In genomic region chr1:179353546-179353945, GRCh38 we compare ENCODE assay signal across 16 cellular contexts. TPM values are rescaled to one million over a fixed set of nuclear protein-coding genes. Genes with fewer than 3 reads are reported as not detected.
DNase-seq lines count a peak whose midpoint lies in the region; ATAC-seq and TF ChIP-seq lines count a peak whose summit lies in the region.
"Had no signal": no experiment of that assay in that cellular context is flagged by ENCODE, and none has a peak within 500 bp of the region (broad histone marks: within the 10 kb centered on the region; RNA-seq: fewer than 3 reads in every experiment).

No MANE protein-coding gene starts in this region.

- H2AFZ ChIP-seq in PC-9: no peak overlapping the region

- DNase-seq in AG04449 (ENCODE audit: low read depth, low spot score) (peak; percentile 23), RPMI7951 (ENCODE audit: low read depth) (peak; percentile 14), fibroblast of peridontal ligament (ENCODE audit: extremely low read depth) (peak; percentile 91), mesothelial cell of epicardium (ENCODE audit: low spot score in 2 of 2, unreplicated experiment in 2 of 2) (no peak), spleen (no peak), PC-9 (no peak)
- no peak for DNase-seq in activated naive CD4-positive, alpha-beta T cell treated with anti-CD3 and anti-CD28 coated beads, Interleukin-2, amount 50 U/mL, for 16 hours
- DNase-seq: ACHN; activated naive CD4-positive, alpha-beta T cell treated with anti-CD3 and anti-CD28 coated beads, Interleukin-2, amount 10 ng/mL, durations not matched to agents 7 days and 5 days; H9; NCI-H446 treated with DMSO at 0.1 percent for 48 hours; psoas muscle had no signal

- no peaks in the 10 kb centered on the region for H3K27me3 Mint-ChIP-seq in mesothelial cell of epicardium (ENCODE audit: low read depth)
- H3K27me3 Mint-ChIP-seq: activated naive CD4-positive, alpha-beta T cell treated with anti-CD3 and anti-CD28 coated beads, Interleukin-2, amount 10 ng/mL, durations not matched to agents 7 days and 5 days had no signal

- no TSS peak for BruUV-seq in PC-9 (replicated peaks; lab: Mats Ljungman, UMichigan)

- no peaks in the 10 kb centered on the region for H3K9me3 Mint-ChIP-seq in mesothelial cell of epicardium
- H3K9me3 Mint-ChIP-seq: activated naive CD4-positive, alpha-beta T cell treated with anti-CD3 and anti-CD28 coated beads, Interleukin-2, amount 10 ng/mL, durations not matched to agents 7 days and 5 days; H9 had no signal

- no peak overlapping the region for H3K4me2 ChIP-seq in PC-9

- POLR2A ChIA-PET in AG04449 (lab: Yijun Ruan, JAX): no interaction called here
- POLR2A ChIA-PET in PC-9 (lab: Charles Lee; ENCODE audit: unreplicated experiment): no interaction called here

- H3K4me3 Mint-ChIP-seq in mesothelial cell of epicardium: no peak overlapping the region
- H3K4me3 Mint-ChIP-seq: activated naive CD4-positive, alpha-beta T cell treated with anti-CD3 and anti-CD28 coated beads, Interleukin-2, amount 10 ng/mL, durations not matched to agents 7 days and 5 days; H9 had no signal

- no peak for ATAC-seq in HG03354 (IDR thresholded peaks at IDR 0.05; ENCODE audit: poor library complexity, severe bottlenecking, unreplicated experiment)

- no peaks in the 10 kb centered on the region for H3K9me2 ChIP-seq in PC-9 (ENCODE audit: insufficient read depth)

- 78 to 87% (median 81%) methylated on average over 5 of the region's 5 CpGs for WGBS in spleen, 5 donors

- H3K4me3 ChIP-seq in AG04449 (ENCODE audit: low read depth, low read length) (no peak overlapping the region), spleen (no peak overlapping the region), PC-9 (no peak overlapping the region)
- H3K4me3 ChIP-seq: psoas muscle, vagina had no signal

- intact Hi-C loops in spleen (cut with DNase I; ENCODE audit: low total_unique reads) (no loop called here), PC-9 (cut with micrococcal nuclease; ENCODE audit: unreplicated experiment) (loop anchor here (5.0 kb wide), 1 partner anchor 51 kb away; no protein-coding TSS in a partner anchor)

- H4K20me1 ChIP-seq in PC-9 (ENCODE audit: insufficient read depth): 0 out of 2 replicates have a peak, but pooled peaks cover 4% of the 10 kb centered on the region

- peaks cover 0 to 70% (median 27%) of the 10 kb centered on the region in 6 donors for H3K36me3 ChIP-seq in spleen
- peaks cover 9% of the 10 kb centered on the region for H3K36me3 ChIP-seq in PC-9 (ENCODE audit: low read depth)

- H3K27me3 ChIP-seq in spleen (replicated peaks in 1 of 7) (no peaks in the 10 kb centered on the region), PC-9 (ENCODE audit: insufficient read depth, low read depth) (no peaks in the 10 kb centered on the region)
- H3K27me3 ChIP-seq: vagina had no signal

- H3K9me3 ChIP-seq in spleen (no peaks in the 10 kb centered on the region), PC-9 (ENCODE audit: insufficient read depth, low read depth) (no peaks in the 10 kb centered on the region)
- H3K9me3 ChIP-seq: psoas muscle, vagina had no signal

- H3F3A ChIP-seq in PC-9 (ENCODE audit: insufficient read depth, low read depth): peaks cover 9% of the 10 kb centered on the region

- peak overlapping the region; percentile 52 for H3K27ac Mint-ChIP-seq in mesothelial cell of epicardium
- H3K27ac Mint-ChIP-seq: activated naive CD4-positive, alpha-beta T cell treated with anti-CD3 and anti-CD28 coated beads, Interleukin-2, amount 10 ng/mL, durations not matched to agents 7 days and 5 days had no signal

- CTCF ChIA-PET in AG04449 (lab: Yijun Ruan, JAX): interaction anchor here (2.6 to 2.7 kb wide), 2 partner anchors 17 to 102 kb away, joined by 11 to 12 read pairs; no protein-coding TSS in a partner anchor
- CTCF ChIA-PET in PC-9 (lab: Charles Lee): interaction anchor here (0.5 kb wide), 1 partner anchor 1348 kb away, joined by 3 read pairs; no protein-coding TSS in a partner anchor

- TF ChIP-seq CTCF in AG04449 (IDR thresholded peaks at IDR 0.05; ENCODE audit: insufficient read depth, low read length, missing control alignments): no peak
- no peak for TF ChIP-seq CTCF in mesothelial cell of epicardium (IDR thresholded peaks at IDR 0.05; ENCODE audit: unreplicated experiment)
- TF ChIP-seq CTCF in spleen (IDR thresholded peaks at IDR 0.05 in 8 of 11, conservative IDR thresholded peaks at IDR 0.05 in 3 of 11): no peak
- TF ChIP-seq CTCF in PC-9 (conservative IDR thresholded peaks at IDR 0.05): no peak

- H3K4me1 ChIP-seq in spleen: peaks cover 0 to 6% (median 0%) of the 10 kb centered on the region in 6 donors
- no peaks in the 10 kb centered on the region for H3K4me1 ChIP-seq in PC-9 (replicated peaks; ENCODE audit: insufficient read depth)
- H3K4me1 ChIP-seq: psoas muscle, vagina had no signal

- H3K36me3 Mint-ChIP-seq in mesothelial cell of epicardium: peaks cover 19% of the 10 kb centered on the region

- H3K79me2 ChIP-seq in PC-9 (ENCODE audit: low read depth): no peaks in the 10 kb centered on the region

- no peak for TF ChIP-seq POLR2A in spleen (IDR thresholded peaks at IDR 0.05)

- H3K27ac ChIP-seq in spleen (peak overlapping the region in 3 of 8 donors; percentile 1 to 30 (median 24)), PC-9 (no peak overlapping the region)
- H3K27ac ChIP-seq: psoas muscle, vagina had no signal

- peaks cover 5% of the 10 kb centered on the region for H3K4me1 Mint-ChIP-seq in mesothelial cell of epicardium
- H3K4me1 Mint-ChIP-seq: activated naive CD4-positive, alpha-beta T cell treated with anti-CD3 and anti-CD28 coated beads, Interleukin-2, amount 10 ng/mL, durations not matched to agents 7 days and 5 days; H9 had no signal

RNA-seq across cellular contexts. Expression of gene AXDND1, which starts 12.2 kb away (rescaled TPM):
- not detected in 2 replicates for total RNA-seq in RPMI7951 (2014; rRNA removed; shearing (Covaris generic))
- 0.29 to 1.4 TPM (median 0.97 TPM) in 3 replicates for total RNA-seq in mesothelial cell of epicardium
- under 1 TPM in 1 of 7 donors, not detected in 6; 0.66 TPM for total RNA-seq in spleen
- polyA plus RNA-seq in spleen: under 1 TPM; 0.19 to 0.23 (median 0.20) TPM
- total RNA-seq in PC-9 (2021): 1.8 and 3.4 TPM in 2 replicates
- total RNA-seq: endothelial cell of umbilical vein, G401, psoas muscle, vagina had no signal

RNA-seq across cellular contexts. Expression of gene SOAT1, which starts 59.9 kb away (rescaled TPM):
- 11.0 and 11.8 TPM in 2 replicates for total RNA-seq in RPMI7951 (2014; rRNA removed; shearing (Covaris generic))
- total RNA-seq in mesothelial cell of epicardium (25.6 to 28.8 TPM (median 27.8 TPM) in 3 replicates), spleen (10 to 100 TPM; 24.7 to 47.6 (median 33.7) TPM), PC-9 (2021) (26.2 and 43.5 TPM in 2 replicates)
- polyA plus RNA-seq in spleen: 10 to 100 TPM in 1 of 3 donors, 1 to 10 TPM in 2; 5.5 to 10.3 (median 5.6) TPM

Comparison
In these comparisons a context has a peak if more than half of its experiments do, and no peak if none do; other contexts are left out.
1. DNase-seq: peak in AG04449 (single experiment), RPMI7951 (single experiment) and fibroblast of peridontal ligament (single experiment); none in mesothelial cell of epicardium (0 of 2), spleen (single experiment), PC-9 (0 of 2) and activated naive CD4-positive, alpha-beta T cell treated with anti-CD3 and anti-CD28 coated beads, Interleukin-2, amount 50 U/mL, for 16 hours (single experiment).